Comparison of ENCODE assay signal across 14 cellular contexts in genomic region chr18:25805323-25805722, GRCh38.
A peak's percentile ranks its signal among the peaks of the same experiment; 100 is the strongest.
DNase-seq lines count a peak whose midpoint lies in the region; ATAC-seq and TF ChIP-seq lines count a peak whose summit lies in the region.
"Had no signal": no experiment of that assay in that cellular context is flagged by ENCODE, and none has a peak within 500 bp of the region (broad histone marks: within the 10 kb centered on the region; RNA-seq: fewer than 3 reads in every experiment).

No MANE protein-coding gene starts in this region.

- 12% methylated on average over 5 of the region's 5 CpGs for WGBS in smooth muscle cell (ENCODE audit: low lambda C conversion rate)

- no peak for ATAC-seq in HG02870 (IDR thresholded peaks at IDR 0.05; ENCODE audit: unreplicated experiment)

- peak overlapping the region; percentile 76 for H3K27ac ChIP-seq in smooth muscle cell (ENCODE audit: low read depth)

- H3K4me2 ChIP-seq in smooth muscle cell: peak overlapping the region; percentile 68

- H3K27me3 ChIP-seq in adipocyte (replicated peaks; ENCODE audit: control insufficient read depth, insufficient read depth, low read length): peaks cover 18% of the 10 kb centered on the region
- H3K27me3 ChIP-seq in smooth muscle cell (ENCODE audit: low read depth): no peaks in the 10 kb centered on the region

- H3K9ac ChIP-seq in adipocyte (ENCODE audit: low read length): no peak overlapping the region
- no peak overlapping the region for H3K9ac ChIP-seq in smooth muscle cell (ENCODE audit: low read depth)

- H3K4me3 ChIP-seq in adipocyte (ENCODE audit: low read length) (peak overlapping the region; percentile 30), foreskin fibroblast (ENCODE audit: low read depth in 1 of 2, low read length in 2 of 2) (no peak overlapping the region), smooth muscle cell (no peak overlapping the region)

- peak overlapping the region; percentile 30 for H2AFZ ChIP-seq in smooth muscle cell (ENCODE audit: low read depth)

- no peaks in the 10 kb centered on the region for H3K79me2 ChIP-seq in smooth muscle cell (ENCODE audit: low read depth)

- no peaks in the 10 kb centered on the region for H3K9me3 ChIP-seq in adipocyte (ENCODE audit: control insufficient read depth, low read length)
- no peaks in the 10 kb centered on the region for H3K9me3 ChIP-seq in smooth muscle cell (replicated peaks; ENCODE audit: low read depth)
- H3K9me3 ChIP-seq: Caco-2 had no signal

- H3K4me1 ChIP-seq in adipocyte (ENCODE audit: control insufficient read depth, insufficient read depth, low read length) (peaks cover 17% of the 10 kb centered on the region), smooth muscle cell (ENCODE audit: low read depth) (no peaks in the 10 kb centered on the region)
- H3K4me1 ChIP-seq: Caco-2 had no signal

- TF ChIP-seq CTCF in foreskin fibroblast (IDR thresholded peaks at IDR 0.05; ENCODE audit: low read depth, low read length) (no peak), smooth muscle cell (IDR thresholded peaks at IDR 0.05; ENCODE audit: borderline replicate concordance, insufficient read depth, poor library complexity, severe bottlenecking) (no peak)

- no peaks in the 10 kb centered on the region for H4K20me1 ChIP-seq in smooth muscle cell (ENCODE audit: low read depth)

- peaks cover 4% of the 10 kb centered on the region for H3F3A ChIP-seq in smooth muscle cell (ENCODE audit: low read depth)

- DNase-seq in H4 (ENCODE audit: low spot score): peak; percentile 66
- peak; percentile 86 for DNase-seq in adipocyte (ENCODE audit: low read depth)
- peak; percentile 97 to 98 for DNase-seq in foreskin fibroblast
- DNase-seq in smooth muscle cell (lab: John Stamatoyannopoulos, UW; ENCODE audit: unreplicated experiment): no peak
- no peak for DNase-seq in germinal center (ENCODE audit: low spot score)
- DNase-seq in HUDEP-2 (lab: John Stamatoyannopoulos, UW; ENCODE audit: unreplicated experiment in 76 of 76): no peak
- DNase-seq in NCI-H510A (lab: John Stamatoyannopoulos, UW): no peak
- DNase-seq: activated CD4-positive, alpha-beta T cell treated with anti-CD3 and anti-CD28 coated beads, Interleukin-2, amount 50 U/mL, for 4 hours; Caco-2; effector memory CD4-positive, alpha-beta T cell; NCI-H1436; NCI-H774; substantia nigra had no signal

- no peaks in the 10 kb centered on the region for H3K36me3 ChIP-seq in adipocyte (ENCODE audit: control insufficient read depth, insufficient read depth, low read length, severe bottlenecking)
- no peaks in the 10 kb centered on the region for H3K36me3 ChIP-seq in smooth muscle cell (ENCODE audit: low read depth)

Comparison
In these comparisons a context has a peak if more than half of its experiments do, and no peak if none do; other contexts are left out.
1. DNase-seq: peak in H4 (single experiment), adipocyte (single experiment) and foreskin fibroblast (2 of 2); none in smooth muscle cell (single experiment), germinal center (single experiment), HUDEP-2 (0 of 76) and NCI-H510A (single experiment).